Comparison of ENCODE assay signal across 1 cellular context in the genomic region with DNA sequence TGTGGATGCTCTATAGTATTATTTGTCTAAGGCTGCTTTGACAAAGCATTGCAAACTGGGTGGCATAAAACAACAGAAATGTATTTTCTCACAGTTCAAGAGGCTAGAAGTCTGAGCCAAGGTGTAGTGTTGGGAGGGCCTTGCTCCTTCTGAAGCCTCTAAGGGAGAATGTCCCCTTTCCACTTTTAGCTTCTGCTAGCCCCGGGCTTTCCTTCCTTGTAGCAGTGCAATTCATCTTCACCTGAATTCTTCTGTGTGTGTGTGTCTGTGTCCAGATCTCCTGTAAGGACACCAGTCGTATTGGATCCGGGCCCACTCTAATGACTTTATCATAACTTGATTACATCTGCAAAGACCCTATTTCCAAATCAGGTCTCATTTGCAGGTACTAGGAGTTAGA.
TF ChIP-seq lines count a peak whose summit lies in the region.

No MANE protein-coding gene starts in this region.

TF ChIP-seq in IMR-90, 13 proteins besides CTCF, POLR2A, EP300 and RAD21 (continued from another document):
- no peak for TF ChIP-seq CEBPB (IDR thresholded peaks at IDR 0.05; ENCODE audit: low read depth, low read length)
- TF ChIP-seq RCOR1 (IDR thresholded peaks at IDR 0.05; ENCODE audit: insufficient replicate concordance, low read length) = no peak
- TF ChIP-seq, protein P1, sequence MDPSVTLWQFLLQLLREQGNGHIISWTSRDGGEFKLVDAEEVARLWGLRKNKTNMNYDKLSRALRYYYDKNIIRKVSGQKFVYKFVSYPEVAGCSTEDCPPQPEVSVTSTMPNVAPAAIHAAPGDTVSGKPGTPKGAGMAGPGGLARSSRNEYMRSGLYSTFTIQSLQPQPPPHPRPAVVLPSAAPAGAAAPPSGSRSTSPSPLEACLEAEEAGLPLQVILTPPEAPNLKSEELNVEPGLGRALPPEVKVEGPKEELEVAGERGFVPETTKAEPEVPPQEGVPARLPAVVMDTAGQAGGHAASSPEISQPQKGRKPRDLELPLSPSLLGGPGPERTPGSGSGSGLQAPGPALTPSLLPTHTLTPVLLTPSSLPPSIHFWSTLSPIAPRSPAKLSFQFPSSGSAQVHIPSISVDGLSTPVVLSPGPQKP (IDR thresholded peaks at IDR 0.05; ENCODE audit: borderline replicate concordance, low read depth, low read length) = no peak
- TF ChIP-seq, protein P2, sequence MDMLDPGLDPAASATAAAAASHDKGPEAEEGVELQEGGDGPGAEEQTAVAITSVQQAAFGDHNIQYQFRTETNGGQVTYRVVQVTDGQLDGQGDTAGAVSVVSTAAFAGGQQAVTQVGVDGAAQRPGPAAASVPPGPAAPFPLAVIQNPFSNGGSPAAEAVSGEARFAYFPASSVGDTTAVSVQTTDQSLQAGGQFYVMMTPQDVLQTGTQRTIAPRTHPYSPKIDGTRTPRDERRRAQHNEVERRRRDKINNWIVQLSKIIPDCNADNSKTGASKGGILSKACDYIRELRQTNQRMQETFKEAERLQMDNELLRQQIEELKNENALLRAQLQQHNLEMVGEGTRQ (IDR thresholded peaks at IDR 0.05; ENCODE audit: low read depth, low read length) = no peak
- TF ChIP-seq MXI1 (IDR thresholded peaks at IDR 0.05; ENCODE audit: borderline replicate concordance, low read depth, low read length) = no peak
